In the genomic region with DNA sequence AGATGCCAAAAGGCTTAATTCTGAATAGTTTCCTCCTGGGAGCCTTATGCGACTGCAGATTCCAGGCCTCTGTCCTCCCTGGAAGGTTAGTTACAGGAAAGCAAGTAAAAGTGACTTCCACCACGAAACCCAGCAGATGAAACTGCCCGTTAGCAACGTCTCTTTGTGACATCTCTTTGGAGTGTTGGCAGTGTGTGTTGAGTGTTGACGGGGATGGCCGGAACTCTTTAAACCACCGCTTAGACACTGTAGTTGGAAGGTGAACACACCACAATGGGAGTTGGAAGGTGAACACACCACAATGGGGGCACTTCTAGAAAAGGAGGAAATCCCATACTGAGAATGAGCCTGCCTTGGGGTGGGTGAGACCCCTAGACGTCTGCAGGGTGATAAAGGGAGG, we compare ENCODE assay signal across 9 cellular contexts. TPM values are rescaled to one million over a fixed set of nuclear protein-coding genes. Genes with fewer than 3 reads are reported as not detected.
A peak's percentile ranks its signal among the peaks of the same experiment; 100 is the strongest.
DNase-seq lines count a peak whose midpoint lies in the region; ATAC-seq, FAIRE-seq and TF ChIP-seq lines count a peak whose summit lies in the region.
"Had no signal": no experiment of that assay in that cellular context is flagged by ENCODE, and none has a peak within 500 bp of the region (broad histone marks: within the 10 kb centered on the region; RNA-seq: fewer than 3 reads in every experiment).

No MANE protein-coding gene starts in this region.

- H3K36me3 ChIP-seq in mesenchymal stem cell (ENCODE audit: control insufficient read depth in 1 of 2, insufficient read depth in 2 of 2, low read depth in 1 of 2, low read length in 2 of 2) (no peaks in the 10 kb centered on the region), right atrium auricular region (no peaks in the 10 kb centered on the region)

- H3K23ac ChIP-seq in mesenchymal stem cell (ENCODE audit: low read length in 2 of 2): no peak overlapping the region

- H2BK15ac ChIP-seq in mesenchymal stem cell (ENCODE audit: low read depth, poor library complexity, severe bottlenecking): peak overlapping the region; percentile 26

- H3K27ac ChIP-seq in 22Rv1 (peak overlapping the region; percentile 19; the same call in 1 of the 2 replicates), mesenchymal stem cell (ENCODE audit: low read length, poor library complexity, severe bottlenecking) (no peak overlapping the region), right atrium auricular region (no peak overlapping the region)

- no peak overlapping the region for H3K4me2 ChIP-seq in mesenchymal stem cell (ENCODE audit: low read length, poor library complexity, severe bottlenecking)

- DNase-seq in GM18507 (ENCODE audit: extremely low spot score, insufficient read length, low read depth): no peak
- DNase-seq in activated CD8-positive, alpha-beta memory T cell treated with anti-CD3 and anti-CD28 coated beads, Interleukin-2, amount 50 U/mL, for 48 hours: peak; percentile 66
- DNase-seq in mesenchymal stem cell: no peak
- DNase-seq in HuH-7 (ENCODE audit: low spot score): no peak
- no peak for DNase-seq in right atrium auricular region (ENCODE audit: low spot score)
- DNase-seq: cortex of kidney had no signal

- no peak overlapping the region for H2BK120ac ChIP-seq in mesenchymal stem cell (ENCODE audit: low read depth, low read length)

- no peak overlapping the region for H4K91ac ChIP-seq in mesenchymal stem cell (ENCODE audit: low read length)

- H3K4me3 ChIP-seq in mesenchymal stem cell (ENCODE audit: insufficient read depth in 1 of 2, low read depth in 1 of 2, low read length in 2 of 2) (no peak overlapping the region), right atrium auricular region (no peak overlapping the region)

- no peak overlapping the region for H4K8ac ChIP-seq in mesenchymal stem cell (ENCODE audit: low read length)

- H3K18ac ChIP-seq in mesenchymal stem cell (ENCODE audit: low read depth in 1 of 2, low read length in 2 of 2): no peak overlapping the region

- WGBS in mesenchymal stem cell: 90% methylated on average over 8 of the region's 8 CpGs

- no peaks in the 10 kb centered on the region for H3K79me1 ChIP-seq in mesenchymal stem cell (replicated peaks; ENCODE audit: low read length, poor library complexity, severe bottlenecking)

- no peak for TF ChIP-seq CTCF in 22Rv1 (IDR thresholded peaks at IDR 0.05)
- no peak for TF ChIP-seq CTCF in right atrium auricular region (IDR thresholded peaks at IDR 0.05)

- ATAC-seq in HG02763 (IDR thresholded peaks at IDR 0.05; ENCODE audit: unreplicated experiment) (no peak), GM21381 (IDR thresholded peaks at IDR 0.05; ENCODE audit: unreplicated experiment) (no peak)

- H3K27me3 ChIP-seq in mesenchymal stem cell (ENCODE audit: control insufficient read depth in 1 of 2, insufficient read depth in 1 of 2, low read length in 2 of 2): peaks cover 43 to 49% of the 10 kb centered on the region in 2 experiments
- H3K27me3 ChIP-seq in right atrium auricular region: peaks cover 5 to 12% of the 10 kb centered on the region in 2 donors

- no peak overlapping the region for H2AK5ac ChIP-seq in mesenchymal stem cell (ENCODE audit: low read length, severe bottlenecking)

- no peak overlapping the region for H2AFZ ChIP-seq in mesenchymal stem cell (ENCODE audit: low read depth, low read length)

- H3K14ac ChIP-seq in mesenchymal stem cell (ENCODE audit: low read length in 2 of 2): no peak overlapping the region

- H3K4ac ChIP-seq in mesenchymal stem cell (ENCODE audit: low read depth in 1 of 2, low read length in 2 of 2): no peak overlapping the region

- H3K9ac ChIP-seq in mesenchymal stem cell (ENCODE audit: low read length): no peak overlapping the region

- H3K4me1 ChIP-seq in mesenchymal stem cell (ENCODE audit: control insufficient read depth, insufficient read depth, low read depth, low read length) (peaks cover 5% of the 10 kb centered on the region), right atrium auricular region (no peaks in the 10 kb centered on the region)

- peak; percentile 75 for FAIRE-seq in GM18507 (lab: Jason Lieb, UNC)

- H2BK12ac ChIP-seq in mesenchymal stem cell (ENCODE audit: low read length in 2 of 2): no peak overlapping the region

- no peak overlapping the region for H2BK5ac ChIP-seq in mesenchymal stem cell (ENCODE audit: low read depth, low read length, poor library complexity, severe bottlenecking)

- H3K9me3 ChIP-seq in mesenchymal stem cell (ENCODE audit: control insufficient read depth, low read length): no peaks in the 10 kb centered on the region
- H3K9me3 ChIP-seq in right atrium auricular region: no peaks in the 10 kb centered on the region

RNA-seq across cellular contexts. Expression of gene SKAP1, which starts 0.9 kb away (rescaled TPM):
- polyA plus RNA-seq in mesenchymal stem cell (2013, experiment 1 of 2): 0.11 TPM
- 0.16 TPM for polyA plus RNA-seq in mesenchymal stem cell (2013, experiment 2 of 2)
- total RNA-seq in right atrium auricular region: not detected
